7 cellular contexts compared by ENCODE assay signal in the genomic region with DNA sequence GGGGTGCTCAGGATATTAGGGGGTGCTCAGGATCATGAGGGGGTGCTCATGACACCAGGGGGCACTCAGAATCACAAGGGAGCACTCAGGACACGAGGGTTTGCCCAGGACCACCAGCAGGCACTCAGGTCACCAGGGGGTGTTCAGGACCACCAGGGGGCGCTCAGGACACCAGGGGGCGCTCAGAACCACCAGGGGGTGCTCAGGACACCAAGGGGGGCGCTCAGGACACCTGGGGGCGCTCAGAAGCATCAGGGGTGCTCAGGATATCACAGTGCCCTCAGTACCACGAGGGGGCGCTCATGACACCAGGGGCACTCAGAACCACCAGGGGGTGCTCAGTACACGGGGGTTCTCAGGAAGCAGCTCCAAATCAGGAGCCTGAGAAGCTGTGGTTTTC.
A peak's percentile ranks its signal among the peaks of the same experiment; 100 is the strongest.
DNase-seq lines count a peak whose midpoint lies in the region; ATAC-seq and TF ChIP-seq lines count a peak whose summit lies in the region.
"Not testable (repeated sequence)": the region's sequence is repeated elsewhere in the genome, so short reads cannot be mapped to it uniquely, and the experiment has no call there.

No MANE protein-coding gene starts in this region.

- TF ChIP-seq CTCF in DOHH2 (IDR thresholded peaks at IDR 0.05; ENCODE audit: low read depth, low read length, poor library complexity, severe bottlenecking) (peak; percentile 56), PC-3 (conservative IDR thresholded peaks at IDR 0.05; ENCODE audit: low read depth, low read length) (0 out of 2 replicates have a peak, but pooled peaks have one; percentile 9), VCaP (conservative IDR thresholded peaks at IDR 0.05) (0 out of 2 replicates have a peak, but pooled peaks have one; percentile 9)

- not testable (repeated sequence) for H3K9me3 ChIP-seq in DOHH2 (ENCODE audit: control insufficient read depth, insufficient read depth, low read length); Karpas-422 (ENCODE audit: low read length); PC-3 (ENCODE audit: low read length); effector memory CD4-positive, alpha-beta T cell (ENCODE audit: control insufficient read depth, low read length)

- DNase-seq in Karpas-422 (peak; percentile 74), activated T-cell treated with anti-CD3 and anti-CD28 coated beads for 48 hours (ENCODE audit: low read depth) (peak; percentile 13)
- DNase-seq in PC-3, result not testable (repeated sequence)
- DNase-seq in effector memory CD4-positive, alpha-beta T cell, result peak; percentile 27 to 28 (median 28)
- peak; percentile 28 for DNase-seq in stimulated activated CD4-positive, alpha-beta T cell treated with anti-CD3 and anti-CD28 coated beads, Interleukin-1b, Interleukin-23, amount 100 ng/mL, for 48 hours

- H3K36me3 ChIP-seq in DOHH2 (ENCODE audit: control insufficient read depth, low read length); Karpas-422 (ENCODE audit: insufficient read depth, low read length); PC-3 (ENCODE audit: low read depth, low read length); effector memory CD4-positive, alpha-beta T cell (ENCODE audit: control insufficient read depth, insufficient read depth, low read length): not testable (repeated sequence)

- H3K9me2 ChIP-seq in DOHH2 (replicated peaks; ENCODE audit: control insufficient read depth, low read length); Karpas-422 (replicated peaks; ENCODE audit: insufficient read depth, low read length); PC-3 (replicated peaks; ENCODE audit: low read length): not testable (repeated sequence)

- not testable (repeated sequence) for ATAC-seq in PC-3

- not testable (repeated sequence) for H3K27me3 ChIP-seq in DOHH2 (ENCODE audit: control insufficient read depth, low read length); Karpas-422 (ENCODE audit: low read length); PC-3 (ENCODE audit: low read length); effector memory CD4-positive, alpha-beta T cell (replicated peaks; ENCODE audit: control insufficient read depth, insufficient read depth, low read length, poor library complexity, severe bottlenecking)

- not testable (repeated sequence) for H3K4me2 ChIP-seq in DOHH2 (ENCODE audit: low read length); Karpas-422 (ENCODE audit: low read depth, low read length, poor library complexity, severe bottlenecking); PC-3 (ENCODE audit: low read length)

- intact Hi-C loops in PC-3 (cut with micrococcal nuclease), result not testable (repeated sequence)

- not testable (repeated sequence) for H3K9ac ChIP-seq in Karpas-422 (ENCODE audit: low read length); PC-3 (ENCODE audit: low read length)

- H3F3A ChIP-seq in DOHH2 (ENCODE audit: control insufficient read depth, insufficient read depth); PC-3 (ENCODE audit: low read length, unreplicated experiment): not testable (repeated sequence)

- POLR2A ChIA-PET in PC-3 (lab: Charles Lee; ENCODE audit: unreplicated experiment), result not testable (repeated sequence)

- not testable (repeated sequence) for H3K4me1 ChIP-seq in DOHH2 (ENCODE audit: control insufficient read depth, low read length); Karpas-422 (ENCODE audit: low read length); PC-3 (ENCODE audit: insufficient read depth, low read length); effector memory CD4-positive, alpha-beta T cell (ENCODE audit: control insufficient read depth, insufficient read depth, low read length, poor library complexity, severe bottlenecking)

- not testable (repeated sequence) for H3K27ac ChIP-seq in DOHH2 (ENCODE audit: low read depth, low read length); Karpas-422 (ENCODE audit: low read length); PC-3 (ENCODE audit: low read length); VCaP; effector memory CD4-positive, alpha-beta T cell (ENCODE audit: insufficient read depth, low read length, poor library complexity, severe bottlenecking)

- H3K79me2 ChIP-seq in DOHH2 (ENCODE audit: control insufficient read depth, low read length); Karpas-422 (ENCODE audit: low read length); PC-3 (ENCODE audit: low read length): not testable (repeated sequence)

- not testable (repeated sequence) for H4K20me1 ChIP-seq in DOHH2 (ENCODE audit: control insufficient read depth, insufficient read depth, low read depth, low read length); Karpas-422 (ENCODE audit: insufficient read depth, low read depth, low read length); PC-3 (ENCODE audit: low read length)

- BruUV-seq in PC-3 (replicated peaks; lab: Mats Ljungman, UMichigan), result not testable (repeated sequence)

- H2AFZ ChIP-seq in Karpas-422 (ENCODE audit: low read length); PC-3 (ENCODE audit: low read length): not testable (repeated sequence)

- H3K4me3 ChIP-seq in DOHH2 (ENCODE audit: low read length); Karpas-422 (ENCODE audit: low read length); PC-3 (ENCODE audit: low read length); effector memory CD4-positive, alpha-beta T cell (ENCODE audit: insufficient read depth, low read depth, low read length, poor library complexity, severe bottlenecking): not testable (repeated sequence)

- CTCF ChIA-PET in PC-3 (lab: Charles Lee), result not testable (repeated sequence)
